ENCODE assay signal across 17 cellular contexts in genomic region chr2:197059498-197059897, GRCh38.
A peak's percentile ranks its signal among the peaks of the same experiment; 100 is the strongest.
DNase-seq lines count a peak whose midpoint lies in the region; ATAC-seq and TF ChIP-seq lines count a peak whose summit lies in the region.
"Had no signal": no experiment of that assay in that cellular context is flagged by ENCODE, and none has a peak within 500 bp of the region (broad histone marks: within the 10 kb centered on the region; RNA-seq: fewer than 3 reads in every experiment).

No MANE protein-coding gene starts in this region.

- no peak overlapping the region for H3K4me3 ChIP-seq in SK-N-SH (ENCODE audit: low read depth in 2 of 2, low read length in 1 of 2)
- H3K4me3 ChIP-seq: BLaER1 treated with 17β-estradiol and CSF1 and Interleukin-3, amounts not matched to agents 10 nM and 100 nM; HAP-1 had no signal

- peaks cover 12% of the 10 kb centered on the region; the same call in 1 of the 2 replicates for H3K9me3 ChIP-seq in SK-N-SH
- H3K9me3 ChIP-seq: HAP-1 had no signal

- CTCF ChIA-PET in SK-N-SH (lab: Yijun Ruan, JAX), result interaction anchor here (0.9 to 2.3 kb wide), 6 partner anchors 16 to 319 kb away, joined by 3 to 9 read pairs (median 5); no protein-coding TSS in a partner anchor

- POLR2A ChIA-PET in SK-N-SH (lab: Yijun Ruan, JAX), result no interaction called here
- POLR2A ChIA-PET in naive thymus-derived CD8-positive, alpha-beta T cell (lab: Charles Lee), result no interaction called here

- H3K27me3 Mint-ChIP-seq in T-helper 1 cell treated with Interleukin-12 subunit alpha and Interleukin-12 subunit beta and Interleukin-4 antibody, amounts not matched to agents 30 μg/mL and 1 μg/mL, for 36 hours (ENCODE audit: low read depth), result no peaks in the 10 kb centered on the region
- no peaks in the 10 kb centered on the region for H3K27me3 Mint-ChIP-seq in natural killer cell (ENCODE audit: low read depth in 2 of 2)
- H3K27me3 Mint-ChIP-seq in natural killer cell treated with Interleukin-12 subunit alpha and Interleukin-12 subunit beta and Interleukin-15 and Interleukin-18, amount 100 ng/mL, for 72 hours, result no peaks in the 10 kb centered on the region
- H3K27me3 Mint-ChIP-seq in naive thymus-derived CD8-positive, alpha-beta T cell, result no peaks in the 10 kb centered on the region

- peaks cover 4 to 5% of the 10 kb centered on the region in 2 experiments for H3K36me3 ChIP-seq in SK-N-SH (replicated peaks in 1 of 2; ENCODE audit: control insufficient read depth in 1 of 2, insufficient read depth in 2 of 2, low read length in 1 of 2)
- H3K36me3 ChIP-seq: HAP-1 had no signal

- H3K9me2 ChIP-seq in SK-N-SH, result no peaks in the 10 kb centered on the region

- 59% methylated on average over 1 of the region's 1 CpG for WGBS in SK-N-SH (ENCODE audit: low lambda C conversion rate)

- no peak overlapping the region for H2AFZ ChIP-seq in SK-N-SH (ENCODE audit: low read depth)

- H3K4me3 Mint-ChIP-seq in T-helper 1 cell treated with Interleukin-12 subunit alpha and Interleukin-12 subunit beta and Interleukin-4 antibody, amounts not matched to agents 30 μg/mL and 1 μg/mL, for 36 hours, result no peak overlapping the region
- no peak overlapping the region for H3K4me3 Mint-ChIP-seq in natural killer cell
- no peak overlapping the region for H3K4me3 Mint-ChIP-seq in natural killer cell treated with Interleukin-12 subunit alpha and Interleukin-12 subunit beta and Interleukin-15 and Interleukin-18, amount 100 ng/mL, for 72 hours
- H3K4me3 Mint-ChIP-seq in naive thymus-derived CD8-positive, alpha-beta T cell, result no peak overlapping the region

- H3K4me2 ChIP-seq in SK-N-SH, result no peak overlapping the region
- H3K4me2 ChIP-seq: BLaER1 treated with 17β-estradiol and CSF1 and Interleukin-3, amounts not matched to agents 10 nM and 100 nM had no signal

- H3K4me1 Mint-ChIP-seq in T-helper 1 cell treated with Interleukin-12 subunit alpha and Interleukin-12 subunit beta and Interleukin-4 antibody, amounts not matched to agents 30 μg/mL and 1 μg/mL, for 36 hours (ENCODE audit: low read depth), result peaks cover 26% of the 10 kb centered on the region
- peaks cover 38% of the 10 kb centered on the region in 2 donors for H3K4me1 Mint-ChIP-seq in natural killer cell
- H3K4me1 Mint-ChIP-seq in natural killer cell treated with Interleukin-12 subunit alpha and Interleukin-12 subunit beta and Interleukin-15 and Interleukin-18, amount 100 ng/mL, for 72 hours (ENCODE audit: low read depth in 2 of 2), result peaks cover 25 to 27% of the 10 kb centered on the region in 2 donors
- peaks cover 9 to 35% (median 31%) of the 10 kb centered on the region in 4 donors for H3K4me1 Mint-ChIP-seq in naive thymus-derived CD8-positive, alpha-beta T cell

- intact Hi-C loops in natural killer cell (cut with micrococcal nuclease), result no loop called here

- TF ChIP-seq RAD21 in SK-N-SH (IDR thresholded peaks at IDR 0.05; ENCODE audit: low read length), result no peak; the same call in 1 of the 2 replicates

- peak overlapping the region; percentile 6 for H3K27ac Mint-ChIP-seq in T-helper 1 cell treated with Interleukin-12 subunit alpha and Interleukin-12 subunit beta and Interleukin-4 antibody, amounts not matched to agents 30 μg/mL and 1 μg/mL, for 36 hours
- peak overlapping the region; percentile 43 to 45 for H3K27ac Mint-ChIP-seq in natural killer cell
- no peak overlapping the region for H3K27ac Mint-ChIP-seq in natural killer cell treated with Interleukin-12 subunit alpha and Interleukin-12 subunit beta and Interleukin-15 and Interleukin-18, amount 100 ng/mL, for 72 hours
- H3K27ac Mint-ChIP-seq in naive thymus-derived CD8-positive, alpha-beta T cell, result peak overlapping the region in 6 of 10 donors; percentile 27 to 76 (median 50)

- no peak for DNase-seq in T-helper 1 cell
- no peak for DNase-seq in natural killer cell
- no peak for DNase-seq in natural killer cell treated with Interleukin-12 subunit alpha and Interleukin-12 subunit beta and Interleukin-15 and Interleukin-18, amount 100 ng/mL, for 72 hours (ENCODE audit: low spot score)
- DNase-seq in SK-N-SH, result peak; percentile 26
- no peak for DNase-seq in naive thymus-derived CD8-positive, alpha-beta T cell
- no peak for DNase-seq in central memory CD4-positive, alpha-beta T cell
- DNase-seq: Caco-2, MV-4-11, NCI-H1417 treated with DMSO at 0.1 percent for 48 hours, NCI-H2081 treated with DMSO at 0.1 percent for 48 hours, NCI-H345, NCI-H774 had no signal

- peak overlapping the region in 1 of 2 experiments; percentile 97; a peak in 2 of 4 replicates for H3K27ac ChIP-seq in SK-N-SH (ENCODE audit: low read depth in 2 of 2, low read length in 1 of 2)
- H3K27ac ChIP-seq: 22Rv1; BLaER1 treated with 17β-estradiol and CSF1 and Interleukin-3, amounts not matched to agents 10 nM and 100 nM had no signal

- ATAC-seq in natural killer cell (no peak), HG03354 (IDR thresholded peaks at IDR 0.05; ENCODE audit: poor library complexity, severe bottlenecking, unreplicated experiment) (no peak)
- ATAC-seq in natural killer cell treated with Interleukin-12 subunit alpha and Interleukin-12 subunit beta and Interleukin-15 and Interleukin-18, amount 100 ng/mL, for 72 hours, result no peak
- no peak for ATAC-seq in naive thymus-derived CD8-positive, alpha-beta T cell

- H3K79me2 ChIP-seq in SK-N-SH (ENCODE audit: insufficient read depth), result no peaks in the 10 kb centered on the region

- TF ChIP-seq EP300 in SK-N-SH (IDR thresholded peaks at IDR 0.05; ENCODE audit: borderline replicate concordance in 1 of 2, low read depth in 1 of 2, low read length in 1 of 2), result peak in 1 of 2 experiments; percentile 89; a peak in 2 of 4 replicates

- H4K20me1 ChIP-seq in SK-N-SH (ENCODE audit: insufficient read depth), result no peaks in the 10 kb centered on the region
- H4K20me1 ChIP-seq: BLaER1 treated with 17β-estradiol and CSF1 and Interleukin-3, amounts not matched to agents 10 nM and 100 nM had no signal

- H3F3A ChIP-seq in SK-N-SH (replicated peaks; ENCODE audit: insufficient read depth), result no peaks in the 10 kb centered on the region

- H3K9ac ChIP-seq in SK-N-SH, result no peak overlapping the region
- H3K9ac ChIP-seq: BLaER1 treated with 17β-estradiol and CSF1 and Interleukin-3, amounts not matched to agents 10 nM and 100 nM had no signal

- peaks cover 65% of the 10 kb centered on the region for H3K36me3 Mint-ChIP-seq in T-helper 1 cell treated with Interleukin-12 subunit alpha and Interleukin-12 subunit beta and Interleukin-4 antibody, amounts not matched to agents 30 μg/mL and 1 μg/mL, for 36 hours (ENCODE audit: low read depth)
- H3K36me3 Mint-ChIP-seq in natural killer cell, result peaks cover 15% of the 10 kb centered on the region
- H3K36me3 Mint-ChIP-seq in natural killer cell treated with Interleukin-12 subunit alpha and Interleukin-12 subunit beta and Interleukin-15 and Interleukin-18, amount 100 ng/mL, for 72 hours, result peaks cover 35% of the 10 kb centered on the region
- H3K36me3 Mint-ChIP-seq in naive thymus-derived CD8-positive, alpha-beta T cell, result peaks cover 26 to 95% (median 85%) of the 10 kb centered on the region in 3 donors

- peaks cover 25% of the 10 kb centered on the region for H3K9me3 Mint-ChIP-seq in T-helper 1 cell treated with Interleukin-12 subunit alpha and Interleukin-12 subunit beta and Interleukin-4 antibody, amounts not matched to agents 30 μg/mL and 1 μg/mL, for 36 hours
- H3K9me3 Mint-ChIP-seq in natural killer cell, result peaks cover 3 to 9% of the 10 kb centered on the region in 2 donors
- peaks cover 12% of the 10 kb centered on the region for H3K9me3 Mint-ChIP-seq in natural killer cell treated with Interleukin-12 subunit alpha and Interleukin-12 subunit beta and Interleukin-15 and Interleukin-18, amount 100 ng/mL, for 72 hours
- peaks cover 2 to 16% (median 13%) of the 10 kb centered on the region in 9 donors for H3K9me3 Mint-ChIP-seq in naive thymus-derived CD8-positive, alpha-beta T cell

- peaks cover 0 to 28% of the 10 kb centered on the region in 2 experiments; a peak in 3 of 4 replicates for H3K4me1 ChIP-seq in SK-N-SH (ENCODE audit: control insufficient read depth in 1 of 2, insufficient read depth in 2 of 2, low read depth in 1 of 2, low read length in 1 of 2)
- H3K4me1 ChIP-seq: BLaER1 treated with 17β-estradiol and CSF1 and Interleukin-3, amounts not matched to agents 10 nM and 100 nM; Caco-2; HAP-1 had no signal

- H3K27me3 ChIP-seq in SK-N-SH (ENCODE audit: insufficient read depth), result no peaks in the 10 kb centered on the region
- H3K27me3 ChIP-seq: BLaER1 treated with 17β-estradiol and CSF1 and Interleukin-3, amounts not matched to agents 10 nM and 100 nM had no signal

- TF ChIP-seq CTCF in natural killer cell (IDR thresholded peaks at IDR 0.05) (no peak), SK-N-SH (IDR thresholded peaks at IDR 0.05) (no peak)

TF ChIP-seq in SK-N-SH, 30 proteins besides CTCF, POLR2A, EP300 and RAD21 (continues in another document):
- TF ChIP-seq GATA2 (CRISPR knock-in tag; IDR thresholded peaks at IDR 0.05), result peak; percentile 65
- TF ChIP-seq USF2 (IDR thresholded peaks at IDR 0.05; ENCODE audit: borderline replicate concordance, low read depth, low read length), result no peak
- TF ChIP-seq, protein P1, sequence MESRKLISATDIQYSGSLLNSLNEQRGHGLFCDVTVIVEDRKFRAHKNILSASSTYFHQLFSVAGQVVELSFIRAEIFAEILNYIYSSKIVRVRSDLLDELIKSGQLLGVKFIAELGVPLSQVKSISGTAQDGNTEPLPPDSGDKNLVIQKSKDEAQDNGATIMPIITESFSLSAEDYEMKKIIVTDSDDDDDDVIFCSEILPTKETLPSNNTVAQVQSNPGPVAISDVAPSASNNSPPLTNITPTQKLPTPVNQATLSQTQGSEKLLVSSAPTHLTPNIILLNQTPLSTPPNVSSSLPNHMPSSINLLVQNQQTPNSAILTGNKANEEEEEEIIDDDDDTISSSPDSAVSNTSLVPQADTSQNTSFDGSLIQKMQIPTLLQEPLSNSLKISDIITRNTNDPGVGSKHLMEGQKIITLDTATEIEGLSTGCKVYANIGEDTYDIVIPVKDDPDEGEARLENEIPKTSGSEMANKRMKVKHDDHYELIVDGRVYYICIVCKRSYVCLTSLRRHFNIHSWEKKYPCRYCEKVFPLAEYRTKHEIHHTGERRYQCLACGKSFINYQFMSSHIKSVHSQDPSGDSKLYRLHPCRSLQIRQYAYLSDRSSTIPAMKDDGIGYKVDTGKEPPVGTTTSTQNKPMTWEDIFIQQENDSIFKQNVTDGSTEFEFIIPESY (IDR thresholded peaks at IDR 0.05; ENCODE audit: borderline replicate concordance, low read depth), result no peak
- no peak for TF ChIP-seq EZH2phosphoT487 (IDR thresholded peaks at IDR 0.05; ENCODE audit: borderline replicate concordance, low read depth)
- TF ChIP-seq TCF12 (IDR thresholded peaks at IDR 0.05), result peak; percentile 24; the same call in 1 of the 2 replicates
- TF ChIP-seq MXI1 (IDR thresholded peaks at IDR 0.05; ENCODE audit: low read depth, low read length), result no peak
- TF ChIP-seq RFX5 (IDR thresholded peaks at IDR 0.05; ENCODE audit: low read length), result no peak

Comparison
In these comparisons a context has a peak if more than half of its experiments do, and no peak if none do; other contexts are left out.
1. H3K27ac Mint-ChIP-seq: peak in T-helper 1 cell treated with Interleukin-12 subunit alpha and Interleukin-12 subunit beta and Interleukin-4 antibody, amounts not matched to agents 30 μg/mL and 1 μg/mL, for 36 hours (single experiment), natural killer cell (2 of 2) and naive thymus-derived CD8-positive, alpha-beta T cell (6 of 10); none in natural killer cell treated with Interleukin-12 subunit alpha and Interleukin-12 subunit beta and Interleukin-15 and Interleukin-18, amount 100 ng/mL, for 72 hours (0 of 2).